ENCODE assay signal across 8 cellular contexts in genomic region chr17:4215882-4216411, GRCh38. TPM values are rescaled to one million over a fixed set of nuclear protein-coding genes. Genes with fewer than 3 reads are reported as not detected.
DNase-seq lines count a peak whose midpoint lies in the region; ATAC-seq and TF ChIP-seq lines count a peak whose summit lies in the region.

No MANE protein-coding gene starts in this region.

- H3K9me3 ChIP-seq in BE2C (no peaks in the 10 kb centered on the region), GM23248 (ENCODE audit: low read depth) (no peaks in the 10 kb centered on the region), OCI-LY7 (ENCODE audit: low read length) (no peaks in the 10 kb centered on the region), A673 (ENCODE audit: low read depth, low read length, poor library complexity, severe bottlenecking) (no peaks in the 10 kb centered on the region)

- H3K27me3 ChIP-seq in BE2C (no peaks in the 10 kb centered on the region), GM23248 (replicated peaks; ENCODE audit: insufficient read depth) (no peaks in the 10 kb centered on the region), A673 (replicated peaks; ENCODE audit: insufficient read depth, low read depth, low read length, poor library complexity) (no peaks in the 10 kb centered on the region)

- H3K4me2 ChIP-seq in GM23248 (ENCODE audit: unreplicated experiment) (no peak overlapping the region), OCI-LY7 (ENCODE audit: low read length) (peak overlapping the region; percentile 25; the same call in 1 of the 2 replicates)

- in situ Hi-C loops in GM23248 (cut with MboI): loop anchor here (10.0 kb wide), 1 partner anchor 199 kb away; no protein-coding TSS in a partner anchor

- H3K4me1 ChIP-seq in BE2C: no peaks in the 10 kb centered on the region
- H3K4me1 ChIP-seq in GM23248 (ENCODE audit: insufficient read depth): 0 out of 2 replicates have a peak, but pooled peaks cover 4% of the 10 kb centered on the region
- H3K4me1 ChIP-seq in OCI-LY7 (ENCODE audit: insufficient read depth, low read length, poor library complexity, severe bottlenecking): peaks cover 10% of the 10 kb centered on the region
- peaks cover 26% of the 10 kb centered on the region for H3K4me1 ChIP-seq in A673 (ENCODE audit: insufficient read depth, low read length, poor library complexity, severe bottlenecking)

- H3K4me3 Mint-ChIP-seq in memory B cell: no peak overlapping the region

- POLR2A ChIA-PET in OCI-LY7 (lab: Charles Lee) (interaction anchor here (0.8 to 1.5 kb wide), 3 partner anchors 15 to 192 kb away, joined by 3 to 4 read pairs (median 3); no protein-coding TSS in a partner anchor), A673 (lab: Charles Lee; ENCODE audit: low non-redundant PET) (no interaction called here)

- BruUV-seq in OCI-LY7 (replicated peaks; lab: Mats Ljungman, UMichigan) (no TSS peak), A673 (replicated peaks; lab: Mats Ljungman, UMichigan) (no TSS peak)

- peaks cover 6% of the 10 kb centered on the region for H3K4me1 Mint-ChIP-seq in memory B cell

- peak overlapping the region; percentile 71; the same call in 1 of the 2 replicates for H3K9ac ChIP-seq in GM23248

- H3K79me2 ChIP-seq in GM23248 (ENCODE audit: insufficient read depth) (peaks cover 53% of the 10 kb centered on the region), OCI-LY7 (ENCODE audit: insufficient read depth, low read depth, low read length) (peaks cover 10% of the 10 kb centered on the region; the same call in 1 of the 2 replicates)

- H3F3A ChIP-seq in GM23248 (ENCODE audit: insufficient read depth): peaks cover 6% of the 10 kb centered on the region; the same call in 1 of the 2 replicates

- ATAC-seq in memory B cell (ENCODE audit: low read depth) (peak; percentile 67), HG02938 (IDR thresholded peaks at IDR 0.05; ENCODE audit: unreplicated experiment) (no peak), GM21528 (IDR thresholded peaks at IDR 0.05; ENCODE audit: low FRiP score, unreplicated experiment) (no peak)

- DNase-seq in BE2C: peak; percentile 62
- DNase-seq in GM23248: no peak
- DNase-seq in OCI-LY7 (ENCODE audit: low spot score): no peak
- no peak for DNase-seq in memory B cell (ENCODE audit: low spot score in 2 of 2)
- no peak for DNase-seq in NCI-H774 (lab: John Stamatoyannopoulos, UW)
- DNase-seq in A673 (ENCODE audit: low spot score): no peak

- 54 to 58% methylated on average over 6 of the region's 6 CpGs for WGBS in GM23248 (ENCODE audit: low coverage in 1 of 2, low lambda C conversion rate in 2 of 2, missing lambda C conversion rate in 2 of 2), 2 experiments

- no peaks in the 10 kb centered on the region for H3K27me3 Mint-ChIP-seq in memory B cell

- TF ChIP-seq CTCF in BE2C (IDR thresholded peaks at IDR 0.05; ENCODE audit: low read depth, low read length): no peak
- no peak for TF ChIP-seq CTCF in OCI-LY7 (conservative IDR thresholded peaks at IDR 0.05; ENCODE audit: low read length)
- TF ChIP-seq CTCF in A673 (conservative IDR thresholded peaks at IDR 0.05; ENCODE audit: low read depth, low read length): no peak

- peaks cover 9% of the 10 kb centered on the region for H3K36me3 Mint-ChIP-seq in memory B cell

- no peaks in the 10 kb centered on the region for H3K9me3 Mint-ChIP-seq in memory B cell

- intact Hi-C loops in OCI-LY7 (cut with micrococcal nuclease; ENCODE audit: unreplicated experiment) (loop anchor here (1.0 kb wide), 2 partner anchors 150 to 197 kb away; partner anchors contain the start of gene UBE2G1), A673 (cut with micrococcal nuclease; ENCODE audit: unreplicated experiment) (loop anchor here (2.0 to 10.0 kb wide), 2 partner anchors 89 to 197 kb away; no protein-coding TSS in a partner anchor)

- H3K9me2 ChIP-seq in GM23248 (ENCODE audit: insufficient read depth) (no peaks in the 10 kb centered on the region), OCI-LY7 (ENCODE audit: insufficient read depth, low read length) (no peaks in the 10 kb centered on the region)

- no peak overlapping the region for H2AFZ ChIP-seq in GM23248
- no peak overlapping the region for H2AFZ ChIP-seq in OCI-LY7 (ENCODE audit: low read length)

- no peaks in the 10 kb centered on the region for H4K20me1 ChIP-seq in GM23248 (ENCODE audit: insufficient read depth)
- no peaks in the 10 kb centered on the region; the same call in 1 of the 2 replicates for H4K20me1 ChIP-seq in OCI-LY7 (ENCODE audit: insufficient read depth, low read length)

- H3K36me3 ChIP-seq in BE2C (no peaks in the 10 kb centered on the region), GM23248 (ENCODE audit: low read depth) (no peaks in the 10 kb centered on the region), OCI-LY7 (ENCODE audit: insufficient read depth, low read length) (peaks cover 40% of the 10 kb centered on the region), A673 (ENCODE audit: insufficient read depth, low read length, poor library complexity, severe bottlenecking) (peaks cover 6% of the 10 kb centered on the region)

- CTCF ChIA-PET in OCI-LY7 (lab: Charles Lee; ENCODE audit: unreplicated experiment) (no interaction called here), A673 (lab: Charles Lee) (interaction anchor here (0.6 to 1.9 kb wide), 7 partner anchors 16 to 351 kb away, joined by 3 to 21 read pairs (median 4); no protein-coding TSS in a partner anchor)

- peak overlapping the region; percentile 15; the same call in 1 of the 2 replicates for H3K4me3 ChIP-seq in BE2C (ENCODE audit: low read depth, low read length)
- H3K4me3 ChIP-seq in GM23248: no peak overlapping the region
- H3K4me3 ChIP-seq in OCI-LY7 (ENCODE audit: low read depth, low read length, poor library complexity, severe bottlenecking): no peak overlapping the region
- no peak overlapping the region for H3K4me3 ChIP-seq in A673 (ENCODE audit: low read depth, low read length, poor library complexity, severe bottlenecking)

- H3K27ac ChIP-seq in GM23248 (no peak overlapping the region), OCI-LY7 (ENCODE audit: low read depth, low read length, poor library complexity, severe bottlenecking) (no peak overlapping the region), A673 (ENCODE audit: low read depth, low read length, poor library complexity, severe bottlenecking) (no peak overlapping the region)

- H3K27ac Mint-ChIP-seq in memory B cell: peak overlapping the region; percentile 67

RNA-seq across cellular contexts. Expression of gene ANKFY1, which starts 47.8 kb away (rescaled TPM):
- polyA plus RNA-seq in BE2C (2012; ENCODE audit: insufficient read depth, insufficient read length, low read depth): 25.8 TPM
- 24.2 TPM in 2 replicates for total RNA-seq in GM23248 (2014; rRNA removed; shearing (Covaris generic))
- 19.5 and 20.1 TPM in 2 replicates for polyA plus RNA-seq in GM23248 (2016; fragmentation: Nextera tagmentation; extraction: Ambion mirVana)
- total RNA-seq in OCI-LY7 (2014; rRNA removed; shearing (Covaris generic)): 25.8 and 25.9 TPM in 2 replicates
- 56.2 and 56.7 TPM in 2 replicates for total RNA-seq in OCI-LY7 (2022)
- 63.2 and 70.5 TPM in 2 replicates for total RNA-seq in A673 (2021)
